In the genomic region with DNA sequence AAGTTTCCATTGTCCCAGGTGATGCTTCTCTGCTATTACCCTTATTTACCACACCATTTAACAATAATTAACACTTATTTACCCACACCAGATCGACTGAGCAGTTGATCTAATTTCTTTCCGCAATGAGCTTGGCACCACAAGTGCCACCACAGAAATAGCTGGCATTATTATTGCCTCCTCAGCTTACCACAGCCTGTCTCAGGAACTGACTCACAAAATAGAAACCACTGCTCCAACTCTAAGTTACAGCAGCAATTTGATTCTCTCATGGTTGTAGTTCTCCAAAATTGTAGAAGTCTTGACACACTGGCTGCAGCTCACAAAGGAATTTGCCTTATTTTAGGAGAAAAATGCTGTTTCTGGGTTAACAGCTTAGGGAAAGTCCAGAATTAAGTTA, we compare ENCODE assay signal across 14 cellular contexts. TPM values are rescaled to one million over a fixed set of nuclear protein-coding genes. Genes with fewer than 3 reads are reported as not detected.
A peak's percentile ranks its signal among the peaks of the same experiment; 100 is the strongest.
DNase-seq lines count a peak whose midpoint lies in the region; ATAC-seq, FAIRE-seq and TF ChIP-seq lines count a peak whose summit lies in the region.
"Had no signal": no experiment of that assay in that cellular context is flagged by ENCODE, and none has a peak within 500 bp of the region (broad histone marks: within the 10 kb centered on the region; RNA-seq: fewer than 3 reads in every experiment).

No MANE protein-coding gene starts in this region.

- H3K4me3 ChIP-seq in AG09309 (ENCODE audit: control insufficient read depth, low read depth, low read length) (no peak overlapping the region), foreskin fibroblast (ENCODE audit: low read depth in 1 of 2, low read length in 2 of 2) (no peak overlapping the region), transverse colon (no peak overlapping the region), heart left ventricle (no peak overlapping the region)
- H3K4me3 ChIP-seq: esophagus squamous epithelium had no signal

- ATAC-seq in heart left ventricle = no peak
- ATAC-seq: right cardiac atrium had no signal

- in situ Hi-C loops in transverse colon (cut with MboI; ENCODE audit: low pct_ligation_motif_present in 1 of 4, low pct_unique_long_range_greater_than_20kb in 1 of 4, low sequenced_read_pairs in 3 of 4) = no loop called here

- H3K27ac Mint-ChIP-seq in CD14-positive monocyte = no peak overlapping the region
- H3K27ac Mint-ChIP-seq: activated naive CD4-positive, alpha-beta T cell treated with anti-CD3 and anti-CD28 coated beads, Interleukin-2, amount 10 ng/mL, durations not matched to agents 7 days and 5 days had no signal

- H3K27me3 Mint-ChIP-seq in CD14-positive monocyte (ENCODE audit: low read depth in 3 of 3) = peaks cover 0 to 4% (median 0%) of the 10 kb centered on the region in 3 donors
- H3K27me3 Mint-ChIP-seq: activated naive CD4-positive, alpha-beta T cell treated with anti-CD3 and anti-CD28 coated beads, Interleukin-2, amount 10 ng/mL, durations not matched to agents 7 days and 5 days had no signal

- H3K4me1 Mint-ChIP-seq in CD14-positive monocyte = peaks cover 47% of the 10 kb centered on the region

- TF ChIP-seq CTCF in AG09309 (IDR thresholded peaks at IDR 0.05; ENCODE audit: control insufficient read depth, insufficient read depth, low read depth, low read length, missing control alignments) (no peak), foreskin fibroblast (IDR thresholded peaks at IDR 0.05; ENCODE audit: low read depth, low read length) (no peak), transverse colon (IDR thresholded peaks at IDR 0.05) (no peak), heart left ventricle (IDR thresholded peaks at IDR 0.05) (no peak), CD14-positive monocyte (IDR thresholded peaks at IDR 0.05) (no peak)

- FAIRE-seq in H54 (lab: Jason Lieb, UNC) = no peak
- FAIRE-seq: colon had no signal

- H3K9me3 ChIP-seq in transverse colon (peaks cover 5 to 14% of the 10 kb centered on the region in 2 donors), heart left ventricle (peaks cover 0 to 43% (median under 1%) of the 10 kb centered on the region in 12 donors)

- DNase-seq in AG09309 (ENCODE audit: low read depth) = peak; percentile 17
- peak; percentile 13 for DNase-seq in H54 (ENCODE audit: insufficient read length, low spot score)
- DNase-seq in RPMI7951 (ENCODE audit: low read depth) = peak; percentile 65
- DNase-seq in foreskin fibroblast = peak; percentile 35 to 44
- DNase-seq in transverse colon = no peak
- DNase-seq in heart left ventricle = no peak
- no peak for DNase-seq in CD14-positive monocyte (ENCODE audit: low spot score)
- no peak for DNase-seq in NCI-H2029 (lab: John Stamatoyannopoulos, UW)
- DNase-seq: activated CD4-positive, alpha-beta T cell treated with anti-CD3 and anti-CD28 coated beads for 4 hours; activated naive CD4-positive, alpha-beta T cell treated with anti-CD3 and anti-CD28 coated beads, Interleukin-2, amount 10 ng/mL, durations not matched to agents 7 days and 5 days; esophagus squamous epithelium; NCI-H1417; right cardiac atrium had no signal

- no peak overlapping the region for H3K27ac ChIP-seq in transverse colon
- no peak overlapping the region for H3K27ac ChIP-seq in heart left ventricle
- H3K27ac ChIP-seq: esophagus squamous epithelium had no signal

- H3K36me3 ChIP-seq in transverse colon (peaks cover 0 to 13% (median under 1%) of the 10 kb centered on the region in 4 donors), heart left ventricle (peaks cover 0 to 10% (median 9%) of the 10 kb centered on the region in 9 donors)

- TF ChIP-seq EP300 in transverse colon (IDR thresholded peaks at IDR 0.05; ENCODE audit: low read depth) = no peak

- H3K9me3 Mint-ChIP-seq in CD14-positive monocyte = peaks cover 42 to 92% (median 78%) of the 10 kb centered on the region in 7 donors

- H3K4me1 ChIP-seq in transverse colon (peaks cover 5 to 18% (median 7%) of the 10 kb centered on the region in 4 donors), heart left ventricle (peaks cover 0 to 29% (median 16%) of the 10 kb centered on the region in 12 donors)

- intact Hi-C loops in transverse colon (cut with DNase I; ENCODE audit: low total_unique reads) = no loop called here
- intact Hi-C loops in heart left ventricle (cut with DNase I) = loop anchor here in 2 of 10 donors (10.0 kb wide), 2 partner anchors 142 to 198 kb away; partner anchors contain the start of genes ATP5ME (in 1 of the 2), MYL5 (in 1 of the 2) and ZNF141 (in 1 of the 2)
- intact Hi-C loops in CD14-positive monocyte (cut with micrococcal nuclease) = loop anchor here (10.0 kb wide), 2 partner anchors 142 to 232 kb away; partner anchors contain the start of gene ZNF141 (in 1 of the 2)

- 75 to 79% methylated on average over 2 of the region's 2 CpGs for WGBS in transverse colon (ENCODE audit: low coverage in 1 of 2), 2 donors
- WGBS in heart left ventricle, 4 donors = 62 to 91% (median 74%) methylated on average over 2 of the region's 2 CpGs

- TF ChIP-seq POLR2A in H54 (IDR thresholded peaks at IDR 0.05; ENCODE audit: low read depth, low read length) (no peak), transverse colon (IDR thresholded peaks at IDR 0.05) (no peak), heart left ventricle (IDR thresholded peaks at IDR 0.05) (no peak)

- no peaks in the 10 kb centered on the region for H3K27me3 ChIP-seq in transverse colon
- no peaks in the 10 kb centered on the region for H3K27me3 ChIP-seq in heart left ventricle
- H3K27me3 ChIP-seq: esophagus squamous epithelium had no signal

- no peak overlapping the region for H3K4me3 Mint-ChIP-seq in CD14-positive monocyte
- H3K4me3 Mint-ChIP-seq: activated naive CD4-positive, alpha-beta T cell treated with anti-CD3 and anti-CD28 coated beads, Interleukin-2, amount 10 ng/mL, durations not matched to agents 7 days and 5 days had no signal

- H3K36me3 Mint-ChIP-seq in CD14-positive monocyte = peaks cover 8 to 17% of the 10 kb centered on the region in 2 donors

RNA-seq across cellular contexts. Expression of gene ZNF721, which starts 22.5 kb away (rescaled TPM):
- 9.5 and 13.8 TPM in 2 replicates for total RNA-seq in RPMI7951 (2014; rRNA removed; shearing (Covaris generic))
- total RNA-seq in transverse colon (10 to 100 TPM; 20.6 to 46.0 (median 38.4) TPM), heart left ventricle (10 to 100 TPM in 7 of 9 donors, 1 to 10 TPM in 2; 5.5 to 20.3 (median 12.5) TPM)
- polyA plus RNA-seq in heart left ventricle (1 to 10 TPM; 8.0 to 8.2 TPM), CD14-positive monocyte (10 to 100 TPM; 12.5 to 14.8 TPM)

RNA-seq across cellular contexts. Expression of gene PIGG, which starts 22.5 kb away (rescaled TPM):
- total RNA-seq in RPMI7951 (2014; rRNA removed; shearing (Covaris generic)) = 16.1 and 22.9 TPM in 2 replicates
- 100 to 1,000 TPM in 1 of 4 donors, 10 to 100 TPM in 3; 46.6 to 202 (median 72.5) TPM for total RNA-seq in transverse colon
- 10 to 100 TPM; 11.2 to 26.9 (median 14.9) TPM for total RNA-seq in heart left ventricle
- polyA plus RNA-seq in heart left ventricle = 10 to 100 TPM; 14.0 to 19.4 TPM
- polyA plus RNA-seq in CD14-positive monocyte = 10 to 100 TPM; 18.4 to 23.6 TPM

Comparison
In these comparisons a context has a peak if more than half of its experiments do, and no peak if none do; other contexts are left out.
1. DNase-seq: peak in AG09309 (single experiment), H54 (single experiment), RPMI7951 (single experiment) and foreskin fibroblast (2 of 2); none in transverse colon (single experiment), heart left ventricle (0 of 5), CD14-positive monocyte (single experiment) and NCI-H2029 (single experiment).